ENCODE assay signal across 7 cellular contexts in genomic region chr20:2652724-2653510, GRCh38. TPM values are rescaled to one million over a fixed set of nuclear protein-coding genes. Genes with fewer than 3 reads are reported as not detected.
DNase-seq lines count a peak whose midpoint lies in the region; ATAC-seq and TF ChIP-seq lines count a peak whose summit lies in the region.

No MANE protein-coding gene starts in this region.

- TF ChIP-seq CTCF in GM13976 (IDR thresholded peaks at IDR 0.05; ENCODE audit: borderline replicate concordance, control extremely low read depth, extremely low read depth, insufficient read depth, missing control alignments) (no peak), omental fat pad (IDR thresholded peaks at IDR 0.05) (no peak)

- in situ Hi-C loops in GM13976 (cut with MboI; ENCODE audit: low sequenced_read_pairs, unreplicated experiment): no loop called here

- DNase-seq in GM13976 (ENCODE audit: low spot score) (peak; percentile 74), activated T-cell treated with anti-CD3 and anti-CD28 coated beads for 48 hours (ENCODE audit: low read depth) (peak; percentile 37), globus pallidus (ENCODE audit: low spot score) (peak; percentile 34), omental fat pad (ENCODE audit: low spot score) (no peak), SIG-M5 treated with dmso at 0.1 percent for 504 hours (lab: John Stamatoyannopoulos, UW; ENCODE audit: unreplicated experiment) (no peak)

- H3K9me3 ChIP-seq in KOPT-K1 (ENCODE audit: insufficient read depth, low read length, poor library complexity, severe bottlenecking): no peaks in the 10 kb centered on the region

- H3K36me3 ChIP-seq in KOPT-K1 (ENCODE audit: insufficient read depth, low read length): peaks cover 52% of the 10 kb centered on the region

- ATAC-seq in GM21737 (IDR thresholded peaks at IDR 0.05; ENCODE audit: unreplicated experiment) (peak; percentile 20), omental fat pad (ENCODE audit: low FRiP score) (peak; percentile 59)

- peak overlapping the region; percentile 92 for H3K27ac ChIP-seq in KOPT-K1 (ENCODE audit: low read depth, low read length, poor library complexity, severe bottlenecking)

RNA-seq across cellular contexts. Expression of gene NOP56, which starts 0.5 kb away (rescaled TPM):
- 100 to 1,000 TPM in 2 of 4 donors, 10 to 100 TPM in 2; 77.3 to 463 (median 96.6) TPM for total RNA-seq in omental fat pad

RNA-seq across cellular contexts. Expression of gene IDH3B, which starts 11.1 kb away (rescaled TPM):
- 100 to 1,000 TPM in 3 of 4 donors, 10 to 100 TPM in 1; 90.3 to 122 (median 103) TPM for total RNA-seq in omental fat pad

RNA-seq across cellular contexts. Expression of gene EBF4, which starts 39.7 kb away (rescaled TPM):
- 1 to 10 TPM; 1.3 to 7.5 (median 5.4) TPM for total RNA-seq in omental fat pad

Comparison
In these comparisons a context has a peak if more than half of its experiments do, and no peak if none do; other contexts are left out.
1. DNase-seq: peak in GM13976 (single experiment), activated T-cell treated with anti-CD3 and anti-CD28 coated beads for 48 hours (single experiment) and globus pallidus (single experiment); none in omental fat pad (single experiment) and SIG-M5 treated with dmso at 0.1 percent for 504 hours (single experiment).